9 cellular contexts compared by ENCODE assay signal in genomic region chr1:203475012-203475981, GRCh38. TPM values are rescaled to one million over a fixed set of nuclear protein-coding genes. Genes with fewer than 3 reads are reported as not detected.
DNase-seq lines count a peak whose midpoint lies in the region; ATAC-seq and TF ChIP-seq lines count a peak whose summit lies in the region.
"Had no signal": no experiment of that assay in that cellular context is flagged by ENCODE, and none has a peak within 500 bp of the region (broad histone marks: within the 10 kb centered on the region; RNA-seq: fewer than 3 reads in every experiment).

TSS of gene PRELP (plus strand) at chr1:203475806. CDS start at chr1:203483185, 7,379 bp downstream.

- peaks cover 10% of the 10 kb centered on the region; the same call in 1 of the 2 replicates for H3K27me3 ChIP-seq in PC-3 (ENCODE audit: low read length)
- H3K27me3 ChIP-seq in heart left ventricle = no peaks in the 10 kb centered on the region
- H3K27me3 ChIP-seq in psoas muscle (ENCODE audit: insufficient read depth in 3 of 3, low read length in 2 of 3) = peaks cover 0 to 9% (median 4%) of the 10 kb centered on the region in 3 donors

- TF ChIP-seq CTCF in PC-3 (conservative IDR thresholded peaks at IDR 0.05; ENCODE audit: low read depth, low read length) = no peak
- no peak for TF ChIP-seq CTCF in heart left ventricle (IDR thresholded peaks at IDR 0.05)
- no peak for TF ChIP-seq CTCF in psoas muscle (IDR thresholded peaks at IDR 0.05)

- H3K36me3 ChIP-seq in PC-3 (ENCODE audit: low read depth, low read length) (no peaks in the 10 kb centered on the region), heart left ventricle (no peaks in the 10 kb centered on the region), psoas muscle (ENCODE audit: insufficient read depth in 1 of 2, low read depth in 1 of 2) (no peaks in the 10 kb centered on the region)

- POLR2A ChIA-PET in PC-3 (lab: Charles Lee; ENCODE audit: unreplicated experiment) = interaction anchor here (0.6 kb wide), 1 partner anchor 245 kb away, joined by 4 read pairs; no protein-coding TSS in a partner anchor

- no peaks in the 10 kb centered on the region for H3K79me2 ChIP-seq in PC-3 (ENCODE audit: low read length)

- H3K4me1 ChIP-seq in PC-3 (ENCODE audit: insufficient read depth, low read length) = peaks cover 11% of the 10 kb centered on the region
- H3K4me1 ChIP-seq in heart left ventricle = peaks cover 0 to 33% (median 5%) of the 10 kb centered on the region in 12 donors
- no peaks in the 10 kb centered on the region for H3K4me1 ChIP-seq in psoas muscle

- no peaks in the 10 kb centered on the region for H4K20me1 ChIP-seq in PC-3 (ENCODE audit: low read length)

- H3F3A ChIP-seq in PC-3 (ENCODE audit: low read length, unreplicated experiment) = no peaks in the 10 kb centered on the region

- in situ Hi-C loops in G401 (cut with HindIII; ENCODE audit: low sequenced_read_pairs) = no loop called here
- in situ Hi-C loops in KBM-7 (cut with MboI; ENCODE audit: low pct_unique_long_range_greater_than_20kb, low sequenced_read_pairs) = no loop called here

- BruUV-seq in PC-3 (replicated peaks; lab: Mats Ljungman, UMichigan) = no TSS peak

- peak within 1 kb of the TSS; percentile 38; the same call in 1 of the 2 replicates for H3K4me2 ChIP-seq in PC-3 (ENCODE audit: low read length)

- H3K4me3 ChIP-seq in PC-3 (ENCODE audit: low read length) (no peak within 1 kb of the TSS), heart left ventricle (peak within 1 kb of the TSS in 11 of 12 donors; percentile 20 to 72 (median 50)), psoas muscle (peak within 1 kb of the TSS; percentile 44)
- H3K4me3 ChIP-seq: GM12878 had no signal

- H3K27ac ChIP-seq in PC-3 (ENCODE audit: low read length) = no peak within 1 kb of the TSS
- H3K27ac ChIP-seq in heart left ventricle = peak within 1 kb of the TSS; percentile 52 to 89 (median 77)
- peak within 1 kb of the TSS; percentile 36 for H3K27ac ChIP-seq in psoas muscle

- TF ChIP-seq POLR2A in heart left ventricle (IDR thresholded peaks at IDR 0.05) = peak in 1 of 2 donors; percentile 27

- no peak within 1 kb of the TSS for H3K9ac ChIP-seq in PC-3 (ENCODE audit: low read length)

- H3K9me3 ChIP-seq in PC-3 (ENCODE audit: low read length) (no peaks in the 10 kb centered on the region), heart left ventricle (no peaks in the 10 kb centered on the region), psoas muscle (no peaks in the 10 kb centered on the region)

- intact Hi-C loops in PC-3 (cut with micrococcal nuclease) = no loop called here
- intact Hi-C loops in heart left ventricle (cut with DNase I) = loop anchor here in 1 of 10 donors (10.0 kb wide), 1 partner anchor 110 kb away; no protein-coding TSS in a partner anchor
- intact Hi-C loops in psoas muscle (cut with DNase I) = no loop called here

- ATAC-seq in PC-3 (peak; percentile 60), heart left ventricle (peak; percentile 43 to 68 (median 63)), psoas muscle (peak in 3 of 4 donors; percentile 25 to 63 (median 41)), HG02852 (IDR thresholded peaks at IDR 0.05; ENCODE audit: unreplicated experiment) (no peak)
- ATAC-seq: GM12878 had no signal

- peak within 1 kb of the TSS; percentile 29; the same call in 1 of the 2 replicates for H2AFZ ChIP-seq in PC-3 (ENCODE audit: low read length)

- peak; percentile 48 for DNase-seq in G401 (ENCODE audit: low spot score)
- peak; percentile 64 for DNase-seq in PC-3
- DNase-seq in heart left ventricle = peak in 3 of 5 donors; percentile 22 to 58 (median 47)
- peak; percentile 43 to 75 for DNase-seq in psoas muscle
- DNase-seq in activated naive CD4-positive, alpha-beta T cell treated with Interleukin-2 at 50 U/mL for 16 hours = no peak
- DNase-seq in KBM-7 = no peak
- no peak for DNase-seq in activated CD4-positive, CD25-positive, alpha-beta regulatory T cell treated with anti-CD3 and anti-CD28 coated beads, Interleukin-2, amount 50 U/mL, for 72 hours

- WGBS in heart left ventricle, 4 donors = 38 to 55% (median 45%) methylated on average over 8 of the region's 8 CpGs
- 15 to 28% (median 15%) methylated on average over 8 of the region's 8 CpGs for WGBS in psoas muscle, 3 donors

- CTCF ChIA-PET in PC-3 (lab: Charles Lee) = no interaction called here

- H3K9me2 ChIP-seq in PC-3 (replicated peaks; ENCODE audit: low read length) = no peaks in the 10 kb centered on the region

RNA-seq across cellular contexts. Expression of gene PRELP, which starts in this region (rescaled TPM):
- total RNA-seq in G401 (2014; rRNA removed; shearing (Covaris generic)) = not detected in 2 replicates
- total RNA-seq in PC-3 (2014; rRNA removed) (not detected in 2 replicates), heart left ventricle (10 to 100 TPM in 6 of 9 donors, 1 to 10 TPM in 3; 3.6 to 61.9 (median 13.6) TPM), psoas muscle (10 to 100 TPM in 1 of 4 donors, 1 to 10 TPM in 3; 3.0 to 20.6 (median 6.3) TPM)
- polyA plus RNA-seq in heart left ventricle (10 to 100 TPM in 1 of 2 donors, 1 to 10 TPM in 1; 7.8 to 14.6 TPM), psoas muscle (1 to 10 TPM; 5.4 to 7.1 (median 6.6) TPM)

Comparison
In these comparisons a context has a peak if more than half of its experiments do, and no peak if none do; other contexts are left out.
1. Peak in DNase-seq in G401; RNA of the gene not detected or under 1 TPM.
2. Peak in DNase-seq, ATAC-seq and H3K4me2 ChIP-seq in PC-3; RNA of the gene not detected or under 1 TPM.
3. DNase-seq: peak in heart left ventricle (3 of 5) and psoas muscle (2 of 2); none in activated naive CD4-positive, alpha-beta T cell treated with Interleukin-2 at 50 U/mL for 16 hours (single experiment), KBM-7 (single experiment) and activated CD4-positive, CD25-positive, alpha-beta regulatory T cell treated with anti-CD3 and anti-CD28 coated beads, Interleukin-2, amount 50 U/mL, for 72 hours (single experiment).